ENCODE assay signal across 25 cellular contexts in the genomic region with DNA sequence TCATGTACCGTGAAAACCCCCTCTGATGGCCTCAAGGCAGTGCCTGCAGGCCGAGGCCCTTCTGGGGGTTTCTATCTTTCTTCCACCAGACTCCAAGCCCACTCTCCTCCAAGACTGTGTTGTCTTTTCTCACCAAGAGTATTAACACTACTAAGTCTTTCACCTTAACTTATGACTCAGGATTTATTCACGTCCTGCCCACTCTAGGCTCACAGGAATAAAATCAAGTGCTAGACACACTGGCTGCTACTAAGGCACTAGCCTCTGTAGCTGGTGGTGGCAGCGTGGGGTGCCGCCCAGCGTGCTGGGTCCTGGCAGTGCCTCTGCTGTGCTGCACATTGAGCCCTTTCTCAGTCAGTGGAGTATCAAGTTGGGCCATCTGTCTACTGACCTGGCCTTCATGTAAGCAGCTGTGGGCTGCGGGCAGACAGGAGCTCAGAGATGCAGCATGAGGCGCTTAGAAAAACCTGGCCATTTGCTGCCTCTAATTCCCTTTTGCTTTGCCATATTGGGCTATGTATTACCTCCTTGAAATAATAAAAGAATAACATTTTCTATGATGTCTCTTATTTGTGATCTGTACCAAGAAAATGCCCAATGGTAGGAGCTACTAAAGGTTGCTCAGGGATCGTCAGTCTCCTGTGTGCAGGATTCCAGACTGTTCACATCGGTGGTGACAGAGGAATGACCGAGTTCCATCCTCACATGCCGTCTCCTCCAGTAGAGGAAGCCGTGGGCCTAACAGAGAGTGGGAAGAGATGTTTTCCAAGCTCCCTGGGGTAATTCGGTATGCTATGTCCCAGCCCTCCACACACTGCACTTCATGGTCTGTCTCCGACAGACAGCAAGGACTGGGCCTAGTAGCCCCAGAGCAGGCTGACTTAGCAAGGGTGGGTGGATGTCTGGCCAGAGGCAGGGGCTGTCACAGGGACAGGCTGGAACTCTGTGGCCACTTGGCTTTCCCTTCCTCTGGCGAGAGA. TPM values are rescaled to one million over a fixed set of nuclear protein-coding genes. Genes with fewer than 3 reads are reported as not detected.
A peak's percentile ranks its signal among the peaks of the same experiment; 100 is the strongest.
DNase-seq lines count a peak whose midpoint lies in the region; ATAC-seq, FAIRE-seq and TF ChIP-seq lines count a peak whose summit lies in the region.
"Had no signal": no experiment of that assay in that cellular context is flagged by ENCODE, and none has a peak within 500 bp of the region (broad histone marks: within the 10 kb centered on the region; RNA-seq: fewer than 3 reads in every experiment).

No MANE protein-coding gene starts in this region.

- H3K4me1 ChIP-seq in small intestine (ENCODE audit: control insufficient read depth in 2 of 2, insufficient read depth in 1 of 2, low read depth in 1 of 2, low read length in 1 of 2) = no peaks in the 10 kb centered on the region
- H3K4me1 ChIP-seq: BE2C, sigmoid colon had no signal

- H3K4me3 ChIP-seq in bronchial epithelial cell (ENCODE audit: low read depth, low read length) (no peak overlapping the region), small intestine (ENCODE audit: low read depth in 1 of 2, low read length in 2 of 2) (no peak overlapping the region)
- H3K4me3 ChIP-seq: GM12878, sigmoid colon had no signal

- H3K27ac ChIP-seq in small intestine (ENCODE audit: low read depth in 1 of 2, low read length in 1 of 2) = no peak overlapping the region
- H3K27ac ChIP-seq: sigmoid colon had no signal

- DNase-seq in activated T-cell treated with anti-CD3 and anti-CD28 coated beads, Interleukin-2, amount 50 U/mL, for 24 hours = no peak
- DNase-seq in activated T-cell treated with anti-CD3 and anti-CD28 coated beads, Interleukin-2, amount 50 U/mL, for 4 hours = no peak
- DNase-seq in HFFc6 = no peak
- peak; percentile 56 for DNase-seq in bronchial epithelial cell (ENCODE audit: low read depth)
- DNase-seq in nephron progenitor cell = no peak
- DNase-seq in small intestine = no peak
- DNase-seq: BE2C; kidney; mesenchymal stem cell; naive B cell; NCI-H187; NCI-H226; sigmoid colon; stimulated activated naive CD8-positive, alpha-beta T cell treated with anti-CD3 and anti-CD28 coated beads, Interleukin-15, Interleukin-2, amounts not matched to agents 100 U/mL and 50 U/mL, for 24 hours; T-helper 9 cell had no signal

- no peak for ATAC-seq in activated T-cell treated with anti-CD3 and anti-CD28 coated beads, Interleukin-2, amount 50 U/mL, for 4 hours
- ATAC-seq in HG03159 (IDR thresholded peaks at IDR 0.05; ENCODE audit: unreplicated experiment) (no peak), HG03460 (IDR thresholded peaks at IDR 0.05; ENCODE audit: unreplicated experiment) (no peak)
- ATAC-seq: activated CD4-positive, CD25-positive, alpha-beta regulatory T cell treated with anti-CD3 and anti-CD28 coated beads, Interleukin-2, amount 50 U/mL, for 24 hours; GM12878; Panc1; SK-N-SH treated with all-trans-retinoic acid at 6 μM for 48 hours; stimulated activated naive CD8-positive, alpha-beta T cell treated with anti-CD3 and anti-CD28 coated beads, Interleukin-15, Interleukin-2, amounts not matched to agents 100 U/mL and 50 U/mL, for 24 hours had no signal

- H3K36me3 ChIP-seq in bronchial epithelial cell (ENCODE audit: control insufficient read depth, insufficient read depth, low read length) (peaks cover 19% of the 10 kb centered on the region), small intestine (ENCODE audit: control insufficient read depth in 2 of 2, insufficient read depth in 2 of 2, low read length in 2 of 2) (peaks cover 4 to 8% of the 10 kb centered on the region in 2 donors)

- H3K9me3 ChIP-seq in small intestine (ENCODE audit: control insufficient read depth, low read depth) = no peaks in the 10 kb centered on the region
- H3K9me3 ChIP-seq: BE2C, sigmoid colon had no signal

- H3K27me3 ChIP-seq in bronchial epithelial cell (ENCODE audit: control insufficient read depth, insufficient read depth, low read length) (no peaks in the 10 kb centered on the region), small intestine (ENCODE audit: control insufficient read depth in 2 of 2, insufficient read depth in 2 of 2, low read length in 2 of 2) (no peaks in the 10 kb centered on the region)
- H3K27me3 ChIP-seq: BE2C, sigmoid colon had no signal

- peaks cover 88% of the 10 kb centered on the region for H3K36me3 Mint-ChIP-seq in activated T-cell treated with anti-CD3 and anti-CD28 coated beads, Interleukin-2, amount 50 U/mL, for 24 hours (ENCODE audit: low read depth)
- H3K36me3 Mint-ChIP-seq in activated T-cell treated with anti-CD3 and anti-CD28 coated beads, Interleukin-2, amount 50 U/mL, for 4 hours (ENCODE audit: insufficient read depth) = peaks cover 48% of the 10 kb centered on the region
- H3K36me3 Mint-ChIP-seq in HFFc6 (ENCODE audit: low read depth) = peaks cover 27% of the 10 kb centered on the region
- peaks cover 88% of the 10 kb centered on the region for H3K36me3 Mint-ChIP-seq in nephron progenitor cell (ENCODE audit: low read depth)

- peaks cover 2% of the 10 kb centered on the region for H3K4me1 Mint-ChIP-seq in activated T-cell treated with anti-CD3 and anti-CD28 coated beads, Interleukin-2, amount 50 U/mL, for 24 hours (ENCODE audit: low read depth)
- H3K4me1 Mint-ChIP-seq in activated T-cell treated with anti-CD3 and anti-CD28 coated beads, Interleukin-2, amount 50 U/mL, for 4 hours (ENCODE audit: low read depth) = peaks cover 2% of the 10 kb centered on the region
- H3K4me1 Mint-ChIP-seq in HFFc6 (ENCODE audit: low read depth) (peaks cover 9% of the 10 kb centered on the region), nephron progenitor cell (no peaks in the 10 kb centered on the region)
- H3K4me1 Mint-ChIP-seq: IgD-negative memory B cell had no signal

- H3K4me3 Mint-ChIP-seq in activated T-cell treated with anti-CD3 and anti-CD28 coated beads, Interleukin-2, amount 50 U/mL, for 24 hours = no peak overlapping the region
- H3K4me3 Mint-ChIP-seq in activated T-cell treated with anti-CD3 and anti-CD28 coated beads, Interleukin-2, amount 50 U/mL, for 4 hours = no peak overlapping the region
- H3K4me3 Mint-ChIP-seq in HFFc6 (no peak overlapping the region), nephron progenitor cell (no peak overlapping the region)
- H3K4me3 Mint-ChIP-seq: IgD-negative memory B cell, type B pancreatic cell had no signal

- FAIRE-seq in bronchial epithelial cell (lab: Jason Lieb, UNC) (no peak), small intestine (lab: Jason Lieb, UNC) (no peak)
- FAIRE-seq: A204.1, GM12878, H1, kidney had no signal

- 91 to 98% (median 94%) methylated on average over 15 to 16 of the region's 16 CpGs for WGBS in small intestine, 3 donors

- no peaks in the 10 kb centered on the region for H3K27me3 Mint-ChIP-seq in activated T-cell treated with anti-CD3 and anti-CD28 coated beads, Interleukin-2, amount 50 U/mL, for 24 hours
- no peaks in the 10 kb centered on the region for H3K27me3 Mint-ChIP-seq in activated T-cell treated with anti-CD3 and anti-CD28 coated beads, Interleukin-2, amount 50 U/mL, for 4 hours (ENCODE audit: low read depth)
- H3K27me3 Mint-ChIP-seq in HFFc6 (ENCODE audit: insufficient read depth) (peaks cover 7% of the 10 kb centered on the region), nephron progenitor cell (ENCODE audit: low read depth, poor library complexity) (no peaks in the 10 kb centered on the region)
- H3K27me3 Mint-ChIP-seq: IgD-negative memory B cell, naive B cell, type B pancreatic cell had no signal

- no peaks in the 10 kb centered on the region for H3K9me3 Mint-ChIP-seq in activated T-cell treated with anti-CD3 and anti-CD28 coated beads, Interleukin-2, amount 50 U/mL, for 24 hours
- H3K9me3 Mint-ChIP-seq in activated T-cell treated with anti-CD3 and anti-CD28 coated beads, Interleukin-2, amount 50 U/mL, for 4 hours = no peaks in the 10 kb centered on the region
- H3K9me3 Mint-ChIP-seq in HFFc6 = no peaks in the 10 kb centered on the region
- no peaks in the 10 kb centered on the region for H3K9me3 Mint-ChIP-seq in nephron progenitor cell
- H3K9me3 Mint-ChIP-seq: IgD-negative memory B cell, naive B cell, type B pancreatic cell had no signal

- TF ChIP-seq CTCF in HFFc6 (IDR thresholded peaks at IDR 0.05) (no peak), bronchial epithelial cell (IDR thresholded peaks at IDR 0.05; ENCODE audit: insufficient read depth, low read length, severe bottlenecking) (no peak), nephron progenitor cell (IDR thresholded peaks at IDR 0.05) (no peak)

- H3K27ac Mint-ChIP-seq in activated T-cell treated with anti-CD3 and anti-CD28 coated beads, Interleukin-2, amount 50 U/mL, for 24 hours = peak overlapping the region; percentile 45
- H3K27ac Mint-ChIP-seq in HFFc6 = peak overlapping the region; percentile 37; the same call in 1 of the 2 replicates
- peak overlapping the region; percentile 23 for H3K27ac Mint-ChIP-seq in nephron progenitor cell
- H3K27ac Mint-ChIP-seq: IgD-negative memory B cell, naive B cell, type B pancreatic cell had no signal

RNA-seq across cellular contexts. Expression of a gene that starts 39.9 kb away (rescaled TPM):
- 100 to 1,000 TPM; 134 to 151 (median 143) TPM for total RNA-seq in activated T-cell treated with anti-CD3 and anti-CD28 coated beads, Interleukin-2, amount 50 U/mL, for 4 hours
- 10 to 100 TPM; 79.0 to 95.6 (median 81.9) TPM for total RNA-seq in HFFc6 (2021; fragmentation: NEBNext Ultra II Directional; extraction: Animal tissue kit (Norgen Biotek cat#: 25700))
- 42.4 and 48.8 TPM in 2 replicates for total RNA-seq in bronchial epithelial cell
- polyA plus RNA-seq in small intestine = 10 to 100 TPM; 42.9 to 77.3 (median 64.6) TPM
